Comparison of ENCODE assay signal across 1 cellular context in the genomic region with DNA sequence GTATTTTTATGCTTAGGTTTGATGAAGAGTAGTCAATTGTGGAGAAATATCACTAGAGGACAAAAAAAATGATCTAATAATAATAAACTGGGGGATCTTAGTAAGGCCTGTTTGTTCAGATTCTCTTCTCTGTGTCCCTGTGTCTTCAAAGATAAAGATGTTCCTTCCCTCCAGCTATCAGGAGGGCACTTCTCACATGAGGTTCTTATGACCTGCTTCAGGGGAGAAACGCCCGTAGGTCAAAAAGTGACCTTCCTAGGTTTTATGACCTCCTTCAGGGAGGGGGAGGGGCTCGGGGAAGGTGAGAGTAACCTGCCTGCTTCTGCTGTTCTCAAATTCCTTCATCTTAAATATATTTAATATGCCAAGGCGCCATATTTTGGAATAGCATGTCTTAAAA.
TF ChIP-seq lines count a peak whose summit lies in the region.

No MANE protein-coding gene starts in this region.

TF ChIP-seq in H1, 55 proteins besides CTCF, POLR2A, EP300 and RAD21:
- TF ChIP-seq BRCA1 (IDR thresholded peaks at IDR 0.05; ENCODE audit: low read depth, low read length): no peak
TF ChIP-seq in H1: peak in this region for 0.
